ENCODE assay signal across 1 cellular context in genomic region chr4:88456757-88457306, GRCh38.
TF ChIP-seq lines count a peak whose summit lies in the region.

HERC5 (plus strand) TSS chr4:88457119; CDS start chr4:88457270, 151 bp downstream.

TF ChIP-seq in HEK293, 187 proteins besides CTCF, POLR2A, EP300 and RAD21 (continued from another document and continues in another):
- TF ChIP-seq, protein P1, sequence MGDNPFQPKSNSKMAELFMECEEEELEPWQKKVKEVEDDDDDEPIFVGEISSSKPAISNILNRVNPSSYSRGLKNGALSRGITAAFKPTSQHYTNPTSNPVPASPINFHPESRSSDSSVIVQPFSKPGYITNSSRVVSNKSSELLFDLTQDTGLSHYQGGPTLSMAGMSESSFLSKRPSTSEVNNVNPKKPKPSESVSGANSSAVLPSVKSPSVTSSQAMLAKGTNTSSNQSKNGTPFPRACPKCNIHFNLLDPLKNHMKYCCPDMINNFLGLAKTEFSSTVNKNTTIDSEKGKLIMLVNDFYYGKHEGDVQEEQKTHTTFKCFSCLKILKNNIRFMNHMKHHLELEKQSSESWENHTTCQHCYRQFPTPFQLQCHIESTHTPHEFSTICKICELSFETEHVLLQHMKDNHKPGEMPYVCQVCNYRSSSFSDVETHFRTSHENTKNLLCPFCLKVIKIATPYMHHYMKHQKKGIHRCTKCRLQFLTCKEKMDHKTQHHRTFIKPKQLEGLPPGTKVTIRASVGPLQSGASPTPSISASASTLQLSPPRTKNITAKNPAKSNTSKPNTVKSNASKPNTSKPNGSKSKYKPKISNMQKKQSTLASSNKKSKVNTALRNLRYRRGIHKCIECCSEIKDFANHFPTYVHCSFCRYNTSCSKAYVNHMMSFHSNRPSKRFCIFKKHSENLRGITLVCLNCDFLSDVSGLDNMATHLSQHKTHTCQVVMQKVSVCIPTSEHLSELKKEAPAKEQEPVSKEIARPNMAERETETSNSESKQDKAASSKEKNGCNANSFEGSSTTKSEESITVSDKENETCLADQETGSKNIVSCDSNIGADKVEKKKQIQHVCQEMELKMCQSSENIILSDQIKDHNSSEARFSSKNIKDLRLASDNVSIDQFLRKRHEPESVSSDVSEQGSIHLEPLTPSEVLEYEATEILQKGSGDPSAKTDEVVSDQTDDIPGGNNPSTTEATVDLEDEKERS (tag by site-specific recombination; IDR thresholded peaks at IDR 0.05): no peak
- TF ChIP-seq ZNF560 (tag by site-specific recombination; IDR thresholded peaks at IDR 0.05; ENCODE audit: borderline replicate concordance) (no peak), ZNF354C (tag by site-specific recombination; IDR thresholded peaks at IDR 0.05; ENCODE audit: borderline replicate concordance, low read depth) (no peak), ZXDB (tag by site-specific recombination; IDR thresholded peaks at IDR 0.05) (peak; percentile 97), ZNF211 (tag by site-specific recombination; IDR thresholded peaks at IDR 0.05; ENCODE audit: low read depth) (no peak), ZEB2 (tag by site-specific recombination; IDR thresholded peaks at IDR 0.05) (peak; percentile 92), ZNF280C (tag by site-specific recombination; IDR thresholded peaks at IDR 0.05) (no peak), ZNF701 (tag by site-specific recombination; IDR thresholded peaks at IDR 0.05) (no peak), KLF9 (tag by site-specific recombination; IDR thresholded peaks at IDR 0.05; ENCODE audit: low read depth) (peak; percentile 99), SCRT1 (tag by site-specific recombination; IDR thresholded peaks at IDR 0.05; ENCODE audit: borderline replicate concordance) (peak; percentile 97), KLF8 (tag by site-specific recombination; IDR thresholded peaks at IDR 0.05) (no peak; the same call in none of the 2 replicates), ZNF692 (tag by site-specific recombination; IDR thresholded peaks at IDR 0.05) (peak; percentile 75), ZNF140 (tag by site-specific recombination; IDR thresholded peaks at IDR 0.05) (no peak), ZFHX2 (tag by site-specific recombination; conservative IDR thresholded peaks at IDR 0.05) (peak; percentile 51), ZNF473 (tag by site-specific recombination; IDR thresholded peaks at IDR 0.05) (no peak), TRIM28 (IDR thresholded peaks at IDR 0.05; ENCODE audit: borderline replicate concordance, low read length) (no peak; the same call in 1 of the 2 replicates), ZNF837 (tag by site-specific recombination; IDR thresholded peaks at IDR 0.05) (no peak), ZBTB1 (tag by site-specific recombination; IDR thresholded peaks at IDR 0.05) (no peak), ZSCAN30 (tag by site-specific recombination; IDR thresholded peaks at IDR 0.05) (peak; percentile 98), ZNF37A (tag by site-specific recombination; IDR thresholded peaks at IDR 0.05) (peak; percentile 75), PRDM4 (tag by site-specific recombination; IDR thresholded peaks at IDR 0.05) (peak; percentile 71), ZNF660 (tag by site-specific recombination; IDR thresholded peaks at IDR 0.05) (peak; percentile 96), ZNF777 (tag by site-specific recombination; IDR thresholded peaks at IDR 0.05; ENCODE audit: borderline replicate concordance) (peak; percentile 77), ZIC2 (tag by site-specific recombination; IDR thresholded peaks at IDR 0.05) (peak; percentile 95), ZBTB20 (tag by site-specific recombination; IDR thresholded peaks at IDR 0.05) (peak; percentile 84), ZBTB21 (tag by site-specific recombination; IDR thresholded peaks at IDR 0.05) (peak; percentile 47), ZSCAN4 (tag by site-specific recombination; IDR thresholded peaks at IDR 0.05) (no peak), HOXC10 (CRISPR knock-in tag; IDR thresholded peaks at IDR 0.05) (no peak), IKZF3 (tag by site-specific recombination; IDR thresholded peaks at IDR 0.05) (peak; percentile 92), KLF7 (tag by site-specific recombination; IDR thresholded peaks at IDR 0.05; ENCODE audit: borderline replicate concordance) (peak; percentile 66), GLIS2 (tag by site-specific recombination; IDR thresholded peaks at IDR 0.05) (peak; percentile 81), KLF1 (tag by site-specific recombination; IDR thresholded peaks at IDR 0.05) (peak; percentile 91), ZNF626 (tag by site-specific recombination; IDR thresholded peaks at IDR 0.05) (no peak), ZNF133 (tag by site-specific recombination; IDR thresholded peaks at IDR 0.05) (no peak), ZNF214 (tag by site-specific recombination; IDR thresholded peaks at IDR 0.05; ENCODE audit: borderline replicate concordance) (no peak; the same call in 1 of the 2 replicates), ZNF654 (tag by site-specific recombination; IDR thresholded peaks at IDR 0.05; ENCODE audit: low read depth) (peak; percentile 68), ZNF843 (tag by site-specific recombination; IDR thresholded peaks at IDR 0.05) (peak; percentile 59; the same call in 1 of the 2 replicates), HOXA7 (CRISPR knock-in tag; IDR thresholded peaks at IDR 0.05; ENCODE audit: borderline replicate concordance) (no peak), ZNF529 (tag by site-specific recombination; IDR thresholded peaks at IDR 0.05; ENCODE audit: insufficient replicate concordance) (no peak), ELK4 (IDR thresholded peaks at IDR 0.05; ENCODE audit: borderline replicate concordance, low read depth, low read length) (no peak), MZF1 (tag by site-specific recombination; IDR thresholded peaks at IDR 0.05; ENCODE audit: borderline replicate concordance) (no peak), ZNF335 (tag by site-specific recombination; conservative IDR thresholded peaks at IDR 0.05) (peak; percentile 94)
- TF ChIP-seq, protein P2, sequence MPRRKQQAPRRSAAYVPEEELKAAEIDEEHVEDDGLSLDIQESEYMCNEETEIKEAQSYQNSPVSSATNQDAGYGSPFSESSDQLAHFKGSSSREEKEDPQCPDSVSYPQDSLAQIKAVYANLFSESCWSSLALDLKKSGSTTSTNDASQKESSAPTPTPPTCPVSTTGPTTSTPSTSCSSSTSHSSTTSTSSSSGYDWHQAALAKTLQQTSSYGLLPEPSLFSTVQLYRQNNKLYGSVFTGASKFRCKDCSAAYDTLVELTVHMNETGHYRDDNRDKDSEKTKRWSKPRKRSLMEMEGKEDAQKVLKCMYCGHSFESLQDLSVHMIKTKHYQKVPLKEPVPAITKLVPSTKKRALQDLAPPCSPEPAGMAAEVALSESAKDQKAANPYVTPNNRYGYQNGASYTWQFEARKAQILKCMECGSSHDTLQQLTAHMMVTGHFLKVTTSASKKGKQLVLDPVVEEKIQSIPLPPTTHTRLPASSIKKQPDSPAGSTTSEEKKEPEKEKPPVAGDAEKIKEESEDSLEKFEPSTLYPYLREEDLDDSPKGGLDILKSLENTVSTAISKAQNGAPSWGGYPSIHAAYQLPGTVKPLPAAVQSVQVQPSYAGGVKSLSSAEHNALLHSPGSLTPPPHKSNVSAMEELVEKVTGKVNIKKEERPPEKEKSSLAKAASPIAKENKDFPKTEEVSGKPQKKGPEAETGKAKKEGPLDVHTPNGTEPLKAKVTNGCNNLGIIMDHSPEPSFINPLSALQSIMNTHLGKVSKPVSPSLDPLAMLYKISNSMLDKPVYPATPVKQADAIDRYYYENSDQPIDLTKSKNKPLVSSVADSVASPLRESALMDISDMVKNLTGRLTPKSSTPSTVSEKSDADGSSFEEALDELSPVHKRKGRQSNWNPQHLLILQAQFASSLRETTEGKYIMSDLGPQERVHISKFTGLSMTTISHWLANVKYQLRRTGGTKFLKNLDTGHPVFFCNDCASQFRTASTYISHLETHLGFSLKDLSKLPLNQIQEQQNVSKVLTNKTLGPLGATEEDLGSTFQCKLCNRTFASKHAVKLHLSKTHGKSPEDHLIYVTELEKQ (tag by site-specific recombination; IDR thresholded peaks at IDR 0.05; ENCODE audit: borderline replicate concordance): 0 out of 2 replicates have a peak, but pooled peaks have one; percentile 10
- TF ChIP-seq, protein P3, sequence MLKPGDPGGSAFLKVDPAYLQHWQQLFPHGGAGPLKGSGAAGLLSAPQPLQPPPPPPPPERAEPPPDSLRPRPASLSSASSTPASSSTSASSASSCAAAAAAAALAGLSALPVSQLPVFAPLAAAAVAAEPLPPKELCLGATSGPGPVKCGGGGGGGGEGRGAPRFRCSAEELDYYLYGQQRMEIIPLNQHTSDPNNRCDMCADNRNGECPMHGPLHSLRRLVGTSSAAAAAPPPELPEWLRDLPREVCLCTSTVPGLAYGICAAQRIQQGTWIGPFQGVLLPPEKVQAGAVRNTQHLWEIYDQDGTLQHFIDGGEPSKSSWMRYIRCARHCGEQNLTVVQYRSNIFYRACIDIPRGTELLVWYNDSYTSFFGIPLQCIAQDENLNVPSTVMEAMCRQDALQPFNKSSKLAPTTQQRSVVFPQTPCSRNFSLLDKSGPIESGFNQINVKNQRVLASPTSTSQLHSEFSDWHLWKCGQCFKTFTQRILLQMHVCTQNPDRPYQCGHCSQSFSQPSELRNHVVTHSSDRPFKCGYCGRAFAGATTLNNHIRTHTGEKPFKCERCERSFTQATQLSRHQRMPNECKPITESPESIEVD (tag by site-specific recombination; IDR thresholded peaks at IDR 0.05): peak; percentile 65
- TF ChIP-seq, protein P4, sequence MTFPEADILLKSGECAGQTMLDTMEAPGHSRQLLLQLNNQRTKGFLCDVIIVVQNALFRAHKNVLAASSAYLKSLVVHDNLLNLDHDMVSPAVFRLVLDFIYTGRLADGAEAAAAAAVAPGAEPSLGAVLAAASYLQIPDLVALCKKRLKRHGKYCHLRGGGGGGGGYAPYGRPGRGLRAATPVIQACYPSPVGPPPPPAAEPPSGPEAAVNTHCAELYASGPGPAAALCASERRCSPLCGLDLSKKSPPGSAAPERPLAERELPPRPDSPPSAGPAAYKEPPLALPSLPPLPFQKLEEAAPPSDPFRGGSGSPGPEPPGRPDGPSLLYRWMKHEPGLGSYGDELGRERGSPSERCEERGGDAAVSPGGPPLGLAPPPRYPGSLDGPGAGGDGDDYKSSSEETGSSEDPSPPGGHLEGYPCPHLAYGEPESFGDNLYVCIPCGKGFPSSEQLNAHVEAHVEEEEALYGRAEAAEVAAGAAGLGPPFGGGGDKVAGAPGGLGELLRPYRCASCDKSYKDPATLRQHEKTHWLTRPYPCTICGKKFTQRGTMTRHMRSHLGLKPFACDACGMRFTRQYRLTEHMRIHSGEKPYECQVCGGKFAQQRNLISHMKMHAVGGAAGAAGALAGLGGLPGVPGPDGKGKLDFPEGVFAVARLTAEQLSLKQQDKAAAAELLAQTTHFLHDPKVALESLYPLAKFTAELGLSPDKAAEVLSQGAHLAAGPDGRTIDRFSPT (tag by site-specific recombination; IDR thresholded peaks at IDR 0.05): peak; percentile 95
